ENCODE assay signal across 30 cellular contexts in genomic region chr10:16698457-16698856, GRCh38.
"Had no signal": no experiment of that assay in that cellular context is flagged by ENCODE, and none has a peak within 500 bp of the region (broad histone marks: within the 10 kb centered on the region; RNA-seq: fewer than 3 reads in every experiment).

No MANE protein-coding gene starts in this region.

- H3K9me3 ChIP-seq: adrenal gland, SK-N-SH had no signal

- H3K4me1 ChIP-seq: adrenal gland had no signal

- H3K36me3 ChIP-seq: adrenal gland had no signal

- H3K4me2 ChIP-seq: SK-N-SH had no signal

- H3K9me3 Mint-ChIP-seq: activated CD8-positive, alpha-beta T cell treated with anti-CD3 and anti-CD28 coated beads for 36 hours; activated naive CD4-positive, alpha-beta T cell treated with anti-CD3 and anti-CD28 coated beads, Interleukin-2, amount 10 ng/mL, durations not matched to agents 7 days and 5 days; activated naive CD8-positive, alpha-beta T cell treated with anti-CD3 and anti-CD28 coated beads, Interleukin-2, amount 10 ng/mL, durations not matched to agents 7 days and 5 days; activated T-cell treated with anti-CD3 and anti-CD28 coated beads, Interleukin-2, amount 50 U/mL, for 72 hours; activated T-helper 2 cell treated with anti-CD3 and anti-CD28 coated beads, Interferon-gamma antibody, Interleukin-2, Interleukin-4, amounts not matched to agents 10 μg/mL and 5 μg/mL and 100 μg/mL, durations not matched to agents 14 hours and 24 hours and 36 hours; T-helper 2 cell treated with Interferon-gamma antibody and Interleukin-4, amounts not matched to agents 5 μg/mL and 100 μg/mL, for 36 hours had no signal

- H3K4me3 ChIP-seq: adrenal gland had no signal

- H3K27ac Mint-ChIP-seq: activated CD8-positive, alpha-beta T cell treated with anti-CD3 and anti-CD28 coated beads for 36 hours; activated naive CD4-positive, alpha-beta T cell treated with anti-CD3 and anti-CD28 coated beads, Interleukin-2, amount 10 ng/mL, durations not matched to agents 7 days and 5 days; activated naive CD8-positive, alpha-beta T cell treated with anti-CD3 and anti-CD28 coated beads, Interleukin-2, amount 10 ng/mL, durations not matched to agents 7 days and 5 days; activated T-cell treated with anti-CD3 and anti-CD28 coated beads, Interleukin-2, amount 50 U/mL, for 72 hours; activated T-helper 2 cell treated with anti-CD3 and anti-CD28 coated beads, Interferon-gamma antibody, Interleukin-2, Interleukin-4, amounts not matched to agents 10 μg/mL and 5 μg/mL and 100 μg/mL, durations not matched to agents 14 hours and 24 hours and 36 hours; T-helper 2 cell treated with Interferon-gamma antibody and Interleukin-4, amounts not matched to agents 5 μg/mL and 100 μg/mL, for 36 hours had no signal

- DNase-seq: activated CD4-positive, alpha-beta T cell treated with anti-CD3 and anti-CD28 coated beads for 4 hours; activated CD8-positive, alpha-beta memory T cell treated with anti-CD3 and anti-CD28 coated beads, Interleukin-2, amount 50 U/mL, for 4 hours; activated CD8-positive, alpha-beta T cell treated with anti-CD3 and anti-CD28 coated beads for 36 hours; activated gamma-delta T cell treated with Interleukin-2 at 50 U/mL for 16 hours; activated naive CD4-positive, alpha-beta T cell treated with anti-CD3 and anti-CD28 coated beads, Interleukin-2, amount 10 ng/mL, durations not matched to agents 7 days and 5 days; activated naive CD8-positive, alpha-beta T cell treated with anti-CD3 and anti-CD28 coated beads, Interleukin-2, amount 10 ng/mL, durations not matched to agents 7 days and 5 days; activated T-cell treated with anti-CD3 and anti-CD28 coated beads, Interleukin-2, amount 50 U/mL, for 72 hours; adrenal gland; anterior cingulate cortex; central memory CD4-positive, alpha-beta T cell; Karpas-422; MM.1S; NCI-H1105; NCI-H1436; NCI-H1694 treated with DMSO at 0.1 percent for 48 hours; NCI-H2029 treated with DMSO at 0.1 percent for 48 hours; NCI-H2171; NCI-H2227 treated with DMSO at 0.1 percent for 48 hours; NCI-H446 treated with DMSO at 0.1 percent for 48 hours; NCI-H524 treated with DMSO at 0.1 percent for 48 hours; NCI-H748 treated with DMSO at 0.1 percent for 48 hours; OCI-M1; RPMI8226; SK-N-SH; SW 1271 had no signal

- H3K4me3 Mint-ChIP-seq: activated CD8-positive, alpha-beta T cell treated with anti-CD3 and anti-CD28 coated beads for 36 hours; activated naive CD4-positive, alpha-beta T cell treated with anti-CD3 and anti-CD28 coated beads, Interleukin-2, amount 10 ng/mL, durations not matched to agents 7 days and 5 days; activated naive CD8-positive, alpha-beta T cell treated with anti-CD3 and anti-CD28 coated beads, Interleukin-2, amount 10 ng/mL, durations not matched to agents 7 days and 5 days; activated T-cell treated with anti-CD3 and anti-CD28 coated beads, Interleukin-2, amount 50 U/mL, for 72 hours; T-helper 2 cell treated with Interferon-gamma antibody and Interleukin-4, amounts not matched to agents 5 μg/mL and 100 μg/mL, for 36 hours had no signal

- H3K27me3 Mint-ChIP-seq: activated CD8-positive, alpha-beta T cell treated with anti-CD3 and anti-CD28 coated beads for 36 hours; activated naive CD4-positive, alpha-beta T cell treated with anti-CD3 and anti-CD28 coated beads, Interleukin-2, amount 10 ng/mL, durations not matched to agents 7 days and 5 days; activated naive CD8-positive, alpha-beta T cell treated with anti-CD3 and anti-CD28 coated beads, Interleukin-2, amount 10 ng/mL, durations not matched to agents 7 days and 5 days had no signal

- H3K9me2 ChIP-seq: SK-N-SH had no signal

- H3K27me3 ChIP-seq: adrenal gland had no signal

- ATAC-seq: activated CD4-positive, CD25-positive, alpha-beta regulatory T cell treated with anti-CD3 and anti-CD28 coated beads, Interleukin-2, amount 50 U/mL, for 24 hours; activated CD8-positive, alpha-beta T cell treated with anti-CD3 and anti-CD28 coated beads for 36 hours; activated T-cell treated with anti-CD3 and anti-CD28 coated beads, Interleukin-2, amount 50 U/mL, for 72 hours; Panc1; Right ventricle myocardium inferior had no signal

- H3K4me1 Mint-ChIP-seq: activated naive CD4-positive, alpha-beta T cell treated with anti-CD3 and anti-CD28 coated beads, Interleukin-2, amount 10 ng/mL, durations not matched to agents 7 days and 5 days; activated naive CD8-positive, alpha-beta T cell treated with anti-CD3 and anti-CD28 coated beads, Interleukin-2, amount 10 ng/mL, durations not matched to agents 7 days and 5 days had no signal

- H3K27ac ChIP-seq: adrenal gland had no signal
